In the genomic region with DNA sequence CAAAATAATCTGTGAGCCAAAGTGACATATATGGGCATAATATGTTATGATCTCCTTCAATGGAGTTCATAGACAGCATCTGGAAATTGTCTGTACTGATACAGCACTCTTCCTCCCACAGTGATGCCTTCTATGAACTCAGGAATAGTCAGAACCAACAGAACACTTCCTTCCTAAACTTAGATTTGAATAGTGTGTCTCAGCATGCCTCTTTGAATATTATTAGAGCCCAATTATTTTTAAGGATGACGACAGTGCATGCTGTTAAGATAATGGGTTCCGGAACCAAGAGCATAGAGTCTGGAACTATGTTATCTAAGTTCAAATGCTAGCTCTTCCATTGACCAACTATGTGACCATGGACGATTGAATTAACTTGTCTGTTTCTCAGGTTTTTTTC, we compare ENCODE assay signal across 19 cellular contexts.
"Had no signal": no experiment of that assay in that cellular context is flagged by ENCODE, and none has a peak within 500 bp of the region (broad histone marks: within the 10 kb centered on the region; RNA-seq: fewer than 3 reads in every experiment).

No MANE protein-coding gene starts in this region.

- ATAC-seq: effector memory CD8-positive, alpha-beta T cell; left lung; natural killer cell; pancreas; stimulated activated memory B cell treated with anti-CD40 and anti-IgM and Interleukin-4, amounts not matched to agents 10 μg/mL and 1 μg/mL and 100 μg/mL, for 72 hours; stimulated activated naive CD8-positive, alpha-beta T cell treated with anti-CD3 and anti-CD28 coated beads, Interleukin-15, Interleukin-2, amounts not matched to agents 100 U/mL and 50 U/mL, for 24 hours had no signal

- DNase-seq: cerebellar nuclear complex; cortex of kidney; effector memory CD8-positive, alpha-beta T cell; erythroblast; esophagus squamous epithelium; foreskin melanocyte; glutamatergic neuron; left lung; natural killer cell; pancreas; retina; sigmoid colon; spleen; stimulated activated CD4-positive, alpha-beta T cell treated with anti-CD3 and anti-CD28 coated beads, Interleukin-4, amount 100 ng/mL, for 4 hours; stimulated activated naive CD8-positive, alpha-beta T cell treated with anti-CD3 and anti-CD28 coated beads, Interleukin-15, Interleukin-2, amounts not matched to agents 100 U/mL and 50 U/mL, for 24 hours; substantia nigra; testis; upper lobe of left lung had no signal
